In the genomic region with DNA sequence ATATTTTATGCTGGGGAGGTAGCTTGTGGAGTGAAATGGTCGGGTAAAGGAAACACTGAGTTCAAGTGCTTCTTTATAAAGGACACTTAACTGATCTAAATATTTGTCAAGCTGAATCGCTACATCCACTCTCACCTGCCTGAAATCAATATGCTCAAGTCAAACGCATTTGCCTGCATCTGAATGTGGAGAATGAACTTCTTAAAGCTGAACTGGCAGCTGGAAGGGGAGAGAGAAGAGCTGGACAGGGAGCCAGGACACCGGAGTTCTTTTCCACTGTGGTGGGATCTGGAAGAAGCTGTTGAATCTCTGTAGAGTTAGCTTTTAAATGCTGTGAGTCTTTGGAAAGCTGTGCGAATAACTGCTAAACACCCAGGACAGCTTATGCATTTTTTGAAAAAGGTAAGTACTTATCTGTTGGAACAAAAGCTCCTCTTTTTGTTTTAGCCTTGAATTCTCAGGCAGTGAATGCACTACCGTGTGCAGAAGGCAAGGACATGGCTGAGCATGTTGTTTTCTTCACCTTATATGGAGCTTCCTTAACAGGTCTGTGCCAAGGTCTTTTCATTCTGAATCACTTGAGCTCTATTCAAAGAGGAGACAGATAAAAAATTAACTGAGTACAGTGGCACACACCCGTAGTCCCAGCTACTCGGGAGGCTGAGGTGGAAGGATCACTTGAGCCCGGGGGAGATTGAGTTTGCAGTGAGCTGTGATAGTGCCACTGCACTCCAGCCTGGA, we compare ENCODE assay signal across 9 cellular contexts.
DNase-seq lines count a peak whose midpoint lies in the region; ATAC-seq, FAIRE-seq and TF ChIP-seq lines count a peak whose summit lies in the region.
"Had no signal": no experiment of that assay in that cellular context is flagged by ENCODE, and none has a peak within 500 bp of the region (broad histone marks: within the 10 kb centered on the region; RNA-seq: fewer than 3 reads in every experiment).

No MANE protein-coding gene starts in this region.

- H3K4me3 ChIP-seq in GM12878 = no peak overlapping the region
- H3K4me3 ChIP-seq in osteoblast (ENCODE audit: insufficient read depth, low read length) = peak overlapping the region; percentile 0

- H3K36me3 ChIP-seq in GM12878 (ENCODE audit: control insufficient read depth in 2 of 2, insufficient read depth in 2 of 2, low read length in 1 of 2) (no peaks in the 10 kb centered on the region), osteoblast (ENCODE audit: insufficient read depth, low read length) (no peaks in the 10 kb centered on the region)

- no peak overlapping the region for H3K9ac ChIP-seq in GM12878 (ENCODE audit: control insufficient read depth, insufficient read depth, low read length)
- H3K9ac ChIP-seq: KMS-11 had no signal

- peak; percentile 81 for ATAC-seq in GM12878
- ATAC-seq in HG03280 (IDR thresholded peaks at IDR 0.05; ENCODE audit: unreplicated experiment) = no peak
- ATAC-seq in HG02970 (IDR thresholded peaks at IDR 0.05; ENCODE audit: low FRiP score, unreplicated experiment) = no peak

- no peak for TF ChIP-seq CTCF in GM12878 (IDR thresholded peaks at IDR 0.05 in 2 of 3, conservative IDR thresholded peaks at IDR 0.05 in 1 of 3; ENCODE audit: control insufficient read depth in 2 of 3, extremely low read depth in 1 of 3, insufficient read depth in 1 of 3, low read depth in 3 of 3, low read length in 3 of 3)
- no peak for TF ChIP-seq CTCF in osteoblast (IDR thresholded peaks at IDR 0.05; ENCODE audit: extremely low read depth, low read depth, low read length)

- no peak for TF ChIP-seq RAD21 in GM12878 (IDR thresholded peaks at IDR 0.05; ENCODE audit: insufficient read depth, low read depth, low read length)

- H3K27ac ChIP-seq in GM12878 (ENCODE audit: control insufficient read depth, insufficient read depth) = no peak overlapping the region
- peak overlapping the region; percentile 94 for H3K27ac ChIP-seq in osteoblast (ENCODE audit: low read depth, low read length)
- H3K27ac ChIP-seq: KMS-11 had no signal

- SMC1A ChIA-PET in GM12878 (lab: Charles Lee; ENCODE audit: uncharacterized antibody, unreplicated experiment) = interaction anchor here (0.8 to 2.5 kb wide), 17 partner anchors 9 to 233 kb away, joined by 3 to 12 read pairs (median 4); no protein-coding TSS in a partner anchor

- CTCF ChIA-PET in GM12878 (lab: Yijun Ruan, JAX) = interaction anchor here (0.5 to 2.4 kb wide), 9 partner anchors 8 to 233 kb away, joined by 3 to 8 read pairs (median 4); no protein-coding TSS in a partner anchor

- H3K9me3 ChIP-seq in GM12878 (replicated peaks; ENCODE audit: control insufficient read depth, insufficient read depth, low read length) = no peaks in the 10 kb centered on the region; the same call in 2 of the 3 replicates
- H3K9me3 ChIP-seq in osteoblast (ENCODE audit: low read depth, low read length) = no peaks in the 10 kb centered on the region

- no peak for DNase-seq in GM18507 (ENCODE audit: extremely low spot score, insufficient read length, low read depth)
- DNase-seq in HTR-8/SVneo (ENCODE audit: insufficient read length, low spot score) = no peak
- no peak for DNase-seq in GM12878 (ENCODE audit: low read depth, low spot score)
- DNase-seq in osteoblast (ENCODE audit: insufficient read length, low spot score, missing footprints) = peak; percentile 67
- DNase-seq in posterior vena cava (ENCODE audit: low spot score) = no peak
- no peak for DNase-seq in OCI-M1 (lab: John Stamatoyannopoulos, UW)

- BruUV-seq in GM12878 (replicated peaks; lab: Mats Ljungman, UMichigan) = no TSS peak

- H4K20me1 ChIP-seq in GM12878 (ENCODE audit: control insufficient read depth, insufficient read depth) (no peaks in the 10 kb centered on the region), osteoblast (ENCODE audit: insufficient read depth, low read length) (no peaks in the 10 kb centered on the region)

- H3K79me2 ChIP-seq in GM12878 (ENCODE audit: control insufficient read depth, insufficient read depth, low read length) (no peaks in the 10 kb centered on the region), osteoblast (ENCODE audit: insufficient read depth, low read length) (no peaks in the 10 kb centered on the region)

- 63% methylated on average over 9 of the region's 9 CpGs for WGBS in GM12878 (ENCODE audit: insufficient coverage, insufficient replicate concordance, low lambda C conversion rate, missing lambda C conversion rate)

- H2AFZ ChIP-seq in GM12878 (ENCODE audit: control insufficient read depth, low read depth, low read length) (no peak overlapping the region), osteoblast (ENCODE audit: low read length) (no peak overlapping the region)

- H3K4me2 ChIP-seq in GM12878 (ENCODE audit: control insufficient read depth, insufficient read depth) (no peak overlapping the region), osteoblast (ENCODE audit: insufficient read depth, low read length) (peak overlapping the region; percentile 64)
- H3K4me2 ChIP-seq: KMS-11 had no signal

- RAD21 ChIA-PET in GM12878 (lab: Charles Lee; ENCODE audit: unreplicated experiment) = interaction anchor here (0.9 to 1.7 kb wide), 6 partner anchors 43 to 220 kb away, joined by 3 to 12 read pairs (median 4); no protein-coding TSS in a partner anchor

- no peak for TF ChIP-seq POLR2A in GM12878 (IDR thresholded peaks at IDR 0.05; ENCODE audit: low read depth, low read length)

- no peak for TF ChIP-seq EP300 in GM12878 (IDR thresholded peaks at IDR 0.05; ENCODE audit: borderline replicate concordance in 1 of 2, control insufficient read depth in 1 of 2, low read depth in 2 of 2, low read length in 2 of 2)

- in situ Hi-C loops in GM12878 (cut with MboI) = no loop called here

- POLR2A ChIA-PET in GM12878 (lab: Charles Lee) = interaction anchor here (0.5 to 0.8 kb wide), 2 partner anchors 40 to 75 kb away, joined by 3 to 4 read pairs; no protein-coding TSS in a partner anchor

- intact Hi-C loops in GM12878 (cut with micrococcal nuclease; ENCODE audit: unreplicated experiment) (no loop called here), posterior vena cava (cut with DNase I) (loop anchor here in 1 of 2 donors (10.0 kb wide), 1 partner anchor 255 kb away; no protein-coding TSS in a partner anchor)

- H3K27me3 ChIP-seq in GM12878 (replicated peaks in 1 of 2; ENCODE audit: control insufficient read depth in 2 of 2, insufficient read depth in 2 of 2, low read length in 1 of 2) (no peaks in the 10 kb centered on the region), osteoblast (ENCODE audit: insufficient read depth, low read length) (no peaks in the 10 kb centered on the region)

- H3K4me1 ChIP-seq in GM12878 (ENCODE audit: control insufficient read depth, insufficient read depth, low read length) (peaks cover 10% of the 10 kb centered on the region), osteoblast (ENCODE audit: insufficient read depth, low read length) (peaks cover 35% of the 10 kb centered on the region)

- FAIRE-seq in GM18507 (lab: Jason Lieb, UNC) (peak; percentile 12), HTR-8/SVneo (lab: Jason Lieb, UNC) (peak; percentile 13), GM12878 (lab: Jason Lieb, UNC) (no peak)

TF ChIP-seq in GM12878, 131 proteins besides CTCF, POLR2A, EP300 and RAD21:
- TF ChIP-seq SREBF2 (IDR thresholded peaks at IDR 0.05; ENCODE audit: low read length) (no peak), POU2F2 (IDR thresholded peaks at IDR 0.05; ENCODE audit: borderline replicate concordance, low read depth, low read length) (no peak), STAT1 (conservative IDR thresholded peaks at IDR 0.05) (no peak), NFIC (IDR thresholded peaks at IDR 0.05; ENCODE audit: low read depth, low read length) (no peak), TARDBP (IDR thresholded peaks at IDR 0.05; ENCODE audit: borderline replicate concordance) (no peak), JUND (IDR thresholded peaks at IDR 0.05; ENCODE audit: low read depth, low read length) (no peak), POLR2AphosphoS5 (IDR thresholded peaks at IDR 0.05; ENCODE audit: low read length) (no peak)
